ENCODE assay signal across 1 cellular context in the genomic region with DNA sequence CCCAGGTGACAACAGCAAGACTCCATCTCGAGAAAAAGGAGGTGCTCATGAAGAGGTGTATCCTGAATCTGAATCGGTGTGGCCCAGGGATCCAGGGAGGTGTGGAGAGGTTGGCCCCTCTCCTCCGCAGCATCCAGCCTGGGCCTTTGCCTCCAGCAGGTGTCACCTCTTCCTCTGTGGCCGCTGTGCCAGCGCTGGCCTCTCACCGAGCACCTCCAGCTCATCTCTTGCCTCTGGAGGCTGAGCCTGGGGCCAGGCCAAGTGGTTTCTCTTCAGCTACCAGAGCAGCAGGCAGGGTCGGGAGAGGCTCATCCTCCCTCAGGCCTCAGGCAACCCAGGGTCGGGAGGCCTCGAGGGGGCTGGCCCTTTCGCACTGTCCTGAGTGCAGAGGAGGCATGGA.
TF ChIP-seq lines count a peak whose summit lies in the region.

No MANE protein-coding gene starts in this region.

TF ChIP-seq in GM23338, 12 proteins besides CTCF, POLR2A, EP300 and RAD21 (continued from another document):
- TF ChIP-seq EZH2 (IDR thresholded peaks at IDR 0.05; ENCODE audit: low read depth, unreplicated experiment) (no peak), CREB1 (CRISPR knock-in tag; IDR thresholded peaks at IDR 0.05; ENCODE audit: low read depth) (no peak)
